ENCODE assay signal across 1 cellular context in the genomic region with DNA sequence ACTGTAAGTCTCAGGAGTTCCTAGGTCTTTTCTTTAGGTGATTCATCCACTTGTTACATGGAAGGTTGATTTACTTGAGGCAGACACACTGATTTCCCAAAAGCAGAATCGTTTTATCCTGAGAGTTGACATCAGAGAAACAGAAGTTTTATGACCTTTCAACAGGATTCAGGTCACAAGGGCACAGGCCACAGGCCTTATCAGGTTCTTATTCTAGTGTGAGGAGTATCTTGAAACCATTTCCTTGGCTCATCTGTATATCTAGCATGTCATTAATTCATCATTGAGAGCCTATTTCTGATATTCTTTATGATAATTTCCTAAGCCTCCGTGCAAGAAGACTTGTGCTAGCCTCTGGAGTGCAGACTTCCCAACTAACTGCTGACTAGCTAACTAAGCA.
TF ChIP-seq lines count a peak whose summit lies in the region.

No MANE protein-coding gene starts in this region.

TF ChIP-seq in IMR-90, 13 proteins besides CTCF, POLR2A, EP300 and RAD21 (continued from another document):
- TF ChIP-seq, protein P1, sequence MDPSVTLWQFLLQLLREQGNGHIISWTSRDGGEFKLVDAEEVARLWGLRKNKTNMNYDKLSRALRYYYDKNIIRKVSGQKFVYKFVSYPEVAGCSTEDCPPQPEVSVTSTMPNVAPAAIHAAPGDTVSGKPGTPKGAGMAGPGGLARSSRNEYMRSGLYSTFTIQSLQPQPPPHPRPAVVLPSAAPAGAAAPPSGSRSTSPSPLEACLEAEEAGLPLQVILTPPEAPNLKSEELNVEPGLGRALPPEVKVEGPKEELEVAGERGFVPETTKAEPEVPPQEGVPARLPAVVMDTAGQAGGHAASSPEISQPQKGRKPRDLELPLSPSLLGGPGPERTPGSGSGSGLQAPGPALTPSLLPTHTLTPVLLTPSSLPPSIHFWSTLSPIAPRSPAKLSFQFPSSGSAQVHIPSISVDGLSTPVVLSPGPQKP (IDR thresholded peaks at IDR 0.05; ENCODE audit: borderline replicate concordance, low read depth, low read length), result no peak
- TF ChIP-seq FOS (IDR thresholded peaks at IDR 0.05; ENCODE audit: low read depth, low read length) (no peak), RFX5 (IDR thresholded peaks at IDR 0.05; ENCODE audit: low read depth, low read length) (no peak), CHD1 (IDR thresholded peaks at IDR 0.05; ENCODE audit: low read depth, low read length) (no peak), RCOR1 (IDR thresholded peaks at IDR 0.05; ENCODE audit: insufficient replicate concordance, low read length) (no peak), MAFK (IDR thresholded peaks at IDR 0.05; ENCODE audit: low read depth, low read length) (no peak), CEBPB (IDR thresholded peaks at IDR 0.05; ENCODE audit: low read depth, low read length) (no peak), MAZ (IDR thresholded peaks at IDR 0.05; ENCODE audit: borderline replicate concordance, low read depth, low read length) (no peak), BHLHE40 (IDR thresholded peaks at IDR 0.05; ENCODE audit: low read depth, low read length) (no peak), MXI1 (IDR thresholded peaks at IDR 0.05; ENCODE audit: borderline replicate concordance, low read depth, low read length) (no peak), NFE2L2 (IDR thresholded peaks at IDR 0.05; ENCODE audit: low read depth, low read length) (no peak), SMC3 (IDR thresholded peaks at IDR 0.05; ENCODE audit: low read depth, low read length) (no peak)
